Comparison of ENCODE assay signal across 34 cellular contexts in genomic region chr20:56520180-56520579, GRCh38. TPM values are rescaled to one million over a fixed set of nuclear protein-coding genes. Genes with fewer than 3 reads are reported as not detected.
"Had no signal": no experiment of that assay in that cellular context is flagged by ENCODE, and none has a peak within 500 bp of the region (broad histone marks: within the 10 kb centered on the region; RNA-seq: fewer than 3 reads in every experiment).

No MANE protein-coding gene starts in this region.

- H3K27me3 Mint-ChIP-seq: activated CD4-positive, alpha-beta memory T cell treated with anti-CD3 and anti-CD28 coated beads for 36 hours; activated CD4-positive, alpha-beta T cell treated with anti-CD3 and anti-CD28 coated beads for 36 hours; activated naive CD8-positive, alpha-beta T cell; activated naive CD8-positive, alpha-beta T cell treated with anti-CD3 and anti-CD28 coated beads, Interleukin-2, amount 50 U/mL, for 24 hours; brain had no signal

- DNase-seq: activated CD4-positive, alpha-beta memory T cell treated with anti-CD3 and anti-CD28 coated beads for 36 hours; activated CD4-positive, alpha-beta T cell treated with anti-CD3 and anti-CD28 coated beads for 36 hours; activated CD4-positive, alpha-beta T cell treated with anti-CD3 and anti-CD28 coated beads, Interleukin-2, amount 50 U/mL, for 1 hour; activated CD8-positive, alpha-beta memory T cell treated with anti-CD3 and anti-CD28 coated beads, Interleukin-2, amount 50 U/mL, for 4 hours; activated effector memory CD4-positive, alpha-beta T cell treated with Interleukin-2 at 50 U/mL for 16 hours; activated naive CD4-positive, alpha-beta T cell treated with anti-CD3 and anti-CD28 coated beads, Interleukin-2, amount 10 ng/mL, durations not matched to agents 7 days and 5 days; activated naive CD8-positive, alpha-beta T cell treated with anti-CD3 and anti-CD28 coated beads, Interleukin-2, amount 50 U/mL, for 24 hours; activated T-cell treated with anti-CD3 and anti-CD28 coated beads for 4 hours; activated T-cell treated with anti-CD3 and anti-CD28 coated beads, Interleukin-2, amount 50 U/mL, for 4 hours; anterior cingulate cortex; caudate nucleus; NCI-H1105; NCI-H1436; NCI-H1694; NCI-H1930; NCI-H2081 treated with DMSO at 0.1 percent for 48 hours; NCI-H345; NCI-H524 treated with DMSO at 0.1 percent for 48 hours; SHP77; SJCRH30; SK-N-SH had no signal

- ATAC-seq: activated CD4-positive, alpha-beta T cell treated with anti-CD3 and anti-CD28 coated beads for 36 hours; activated CD4-positive, CD25-positive, alpha-beta regulatory T cell treated with anti-CD3 and anti-CD28 coated beads, Interleukin-2, amount 50 U/mL, for 24 hours; activated naive CD8-positive, alpha-beta T cell treated with anti-CD3 and anti-CD28 coated beads, Interleukin-2, amount 50 U/mL, for 24 hours; activated T-cell treated with anti-CD3 and anti-CD28 coated beads, Interleukin-2, amount 50 U/mL, for 4 hours; Panc1; WTC11 had no signal

- H3K4me1 Mint-ChIP-seq: activated naive CD8-positive, alpha-beta T cell treated with anti-CD3 and anti-CD28 coated beads, Interleukin-2, amount 50 U/mL, for 24 hours; WTC11 had no signal

- H3K27ac Mint-ChIP-seq: activated CD4-positive, alpha-beta memory T cell treated with anti-CD3 and anti-CD28 coated beads for 36 hours; activated CD4-positive, alpha-beta T cell treated with anti-CD3 and anti-CD28 coated beads for 36 hours; activated naive CD4-positive, alpha-beta T cell treated with anti-CD3 and anti-CD28 coated beads, Interleukin-2, amount 10 ng/mL, durations not matched to agents 7 days and 5 days; activated naive CD8-positive, alpha-beta T cell; activated naive CD8-positive, alpha-beta T cell treated with anti-CD3 and anti-CD28 coated beads, Interleukin-2, amount 50 U/mL, for 24 hours; activated T-helper 1 cell treated with anti-CD3 and anti-CD28 coated beads, Interleukin-12 subunit alpha, Interleukin-12 subunit beta, Interleukin-2, Interleukin-4 antibody, amounts not matched to agents 30 ng/mL and 10 ng/mL and 1 ng/mL, durations not matched to agents 14 hours and 24 hours and 36 hours; brain; T-helper 1 cell treated with Interleukin-12 subunit alpha and Interleukin-12 subunit beta and Interleukin-4 antibody, amounts not matched to agents 30 μg/mL and 1 μg/mL, for 36 hours; T-helper 2 cell treated with Interferon-gamma antibody and Interleukin-4, amounts not matched to agents 5 μg/mL and 100 μg/mL, for 36 hours; WTC11 had no signal

- H3K4me3 Mint-ChIP-seq: activated CD4-positive, alpha-beta memory T cell treated with anti-CD3 and anti-CD28 coated beads for 36 hours; activated CD4-positive, alpha-beta T cell treated with anti-CD3 and anti-CD28 coated beads for 36 hours; activated naive CD4-positive, alpha-beta T cell treated with anti-CD3 and anti-CD28 coated beads, Interleukin-2, amount 10 ng/mL, durations not matched to agents 7 days and 5 days; activated naive CD8-positive, alpha-beta T cell; activated naive CD8-positive, alpha-beta T cell treated with anti-CD3 and anti-CD28 coated beads, Interleukin-2, amount 50 U/mL, for 24 hours; activated T-cell treated with anti-CD3 and anti-CD28 coated beads, Interleukin-2, amount 50 U/mL, for 4 hours; activated T-helper 1 cell treated with anti-CD3 and anti-CD28 coated beads, Interleukin-12 subunit alpha, Interleukin-12 subunit beta, Interleukin-2, Interleukin-4 antibody, amounts not matched to agents 30 ng/mL and 10 ng/mL and 1 ng/mL, durations not matched to agents 14 hours and 24 hours and 36 hours; brain; T-helper 1 cell treated with Interleukin-12 subunit alpha and Interleukin-12 subunit beta and Interleukin-4 antibody, amounts not matched to agents 30 μg/mL and 1 μg/mL, for 36 hours; T-helper 2 cell treated with Interferon-gamma antibody and Interleukin-4, amounts not matched to agents 5 μg/mL and 100 μg/mL, for 36 hours; WTC11 had no signal

- FAIRE-seq: bronchial epithelial cell, TTC549 had no signal

RNA-seq across cellular contexts. Expression of gene FAM209A, which starts 4.4 kb away (rescaled TPM):
- total RNA-seq: bronchial epithelial cell, LHCN-M2, SJCRH30 had no signal

RNA-seq across cellular contexts. Expression of gene FAM209B, which starts 12.9 kb away (rescaled TPM):
- total RNA-seq: LHCN-M2, NCI-H460, RPMI7951, SJCRH30 had no signal
